Comparison of ENCODE assay signal across 2 cellular contexts in the genomic region with DNA sequence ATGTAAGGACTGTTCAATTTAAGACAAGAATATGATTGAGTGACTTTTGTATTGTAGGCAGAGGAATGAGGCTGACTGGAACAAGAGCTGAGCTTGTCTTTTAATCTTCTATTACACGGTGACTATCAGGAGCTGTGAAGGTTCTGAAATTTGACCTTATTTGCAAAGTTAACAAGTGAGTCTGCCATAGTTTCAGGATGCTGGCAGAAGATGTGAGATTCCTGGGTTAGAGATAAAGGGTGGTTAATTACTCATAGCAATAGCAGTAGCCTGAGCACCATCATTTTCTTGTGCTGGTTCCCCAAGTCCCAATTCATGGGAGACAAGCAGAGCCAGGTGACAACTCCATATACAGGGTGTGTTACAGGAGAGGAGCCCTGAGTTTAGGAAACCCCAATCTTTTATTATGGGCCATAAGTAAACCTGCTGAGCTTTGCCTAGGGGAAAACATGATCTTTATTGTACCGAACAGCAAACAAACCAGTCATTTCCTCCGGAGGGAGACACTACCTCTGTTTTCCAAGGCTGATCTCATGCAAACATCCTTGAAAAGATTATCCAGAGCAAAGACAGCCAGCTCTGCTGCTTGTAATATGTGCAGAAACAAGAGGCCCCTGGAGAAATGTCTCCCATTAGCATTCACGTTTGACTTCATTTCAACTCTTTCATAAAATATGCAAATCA.
TF ChIP-seq lines count a peak whose summit lies in the region.

No MANE protein-coding gene starts in this region.

TF ChIP-seq in HCT116, 20 proteins besides CTCF, POLR2A, EP300 and RAD21:
- no peak for TF ChIP-seq FOSL1 (IDR thresholded peaks at IDR 0.05; ENCODE audit: low read depth)
- no peak for TF ChIP-seq JUND (IDR thresholded peaks at IDR 0.05)
TF ChIP-seq in HCT116: peak in this region for 0.

TF ChIP-seq in SK-N-SH, 30 proteins besides CTCF, POLR2A, EP300 and RAD21:
- TF ChIP-seq RFX5 (IDR thresholded peaks at IDR 0.05; ENCODE audit: low read length), result no peak
- TF ChIP-seq, protein P1, sequence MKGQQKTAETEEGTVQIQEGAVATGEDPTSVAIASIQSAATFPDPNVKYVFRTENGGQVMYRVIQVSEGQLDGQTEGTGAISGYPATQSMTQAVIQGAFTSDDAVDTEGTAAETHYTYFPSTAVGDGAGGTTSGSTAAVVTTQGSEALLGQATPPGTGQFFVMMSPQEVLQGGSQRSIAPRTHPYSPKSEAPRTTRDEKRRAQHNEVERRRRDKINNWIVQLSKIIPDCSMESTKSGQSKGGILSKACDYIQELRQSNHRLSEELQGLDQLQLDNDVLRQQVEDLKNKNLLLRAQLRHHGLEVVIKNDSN (IDR thresholded peaks at IDR 0.05; ENCODE audit: borderline replicate concordance, low read depth), result no peak
- no peak for TF ChIP-seq GATA2 (CRISPR knock-in tag; IDR thresholded peaks at IDR 0.05)
- TF ChIP-seq FOXJ3 (CRISPR knock-in tag; IDR thresholded peaks at IDR 0.05), result no peak
- no peak for TF ChIP-seq FOXM1 (IDR thresholded peaks at IDR 0.05; ENCODE audit: low read depth)
- no peak for TF ChIP-seq TEAD4 (IDR thresholded peaks at IDR 0.05; ENCODE audit: borderline replicate concordance, insufficient read depth)
- TF ChIP-seq NRF1 (IDR thresholded peaks at IDR 0.05; ENCODE audit: low read depth, low read length), result no peak
- TF ChIP-seq ELF1 (IDR thresholded peaks at IDR 0.05), result no peak
- TF ChIP-seq MXI1 (IDR thresholded peaks at IDR 0.05; ENCODE audit: low read depth, low read length), result no peak
- no peak for TF ChIP-seq POLR2AphosphoS5 (IDR thresholded peaks at IDR 0.05; ENCODE audit: low read depth, low read length)
- no peak for TF ChIP-seq JUND (IDR thresholded peaks at IDR 0.05)
- no peak for TF ChIP-seq SMC3 (IDR thresholded peaks at IDR 0.05; ENCODE audit: low read depth, low read length)
- no peak for TF ChIP-seq RXRA (IDR thresholded peaks at IDR 0.05; ENCODE audit: borderline replicate concordance, low read depth)
- TF ChIP-seq ZBTB33 (IDR thresholded peaks at IDR 0.05; ENCODE audit: borderline replicate concordance, low read depth), result no peak
- TF ChIP-seq YY1 (IDR thresholded peaks at IDR 0.05; ENCODE audit: low read depth), result no peak
- TF ChIP-seq RCOR1 (IDR thresholded peaks at IDR 0.05; ENCODE audit: low read length), result no peak
- TF ChIP-seq NFIC (IDR thresholded peaks at IDR 0.05; ENCODE audit: borderline replicate concordance), result no peak
- TF ChIP-seq PBX3 (IDR thresholded peaks at IDR 0.05), result no peak
- TF ChIP-seq MAX (IDR thresholded peaks at IDR 0.05; ENCODE audit: low read depth), result no peak
